In genomic region chrX:54063361-54063760, GRCh38 we compare ENCODE assay signal across 16 cellular contexts.
"Had no signal": no experiment of that assay in that cellular context is flagged by ENCODE, and none has a peak within 500 bp of the region (broad histone marks: within the 10 kb centered on the region; RNA-seq: fewer than 3 reads in every experiment).

No MANE protein-coding gene starts in this region.

- H3K9me3 ChIP-seq: heart left ventricle had no signal

- H3K4me3 ChIP-seq: coronary artery, dorsolateral prefrontal cortex, heart left ventricle, skin epidermis had no signal

- H3K27ac ChIP-seq: coronary artery, dorsolateral prefrontal cortex, heart left ventricle, skin epidermis had no signal

- DNase-seq: dorsolateral prefrontal cortex; effector CD8-positive, alpha-beta T cell; heart left ventricle; hippocampal formation; mesendoderm; naive thymus-derived CD4-positive, alpha-beta T cell; nephron progenitor cell; posterior cingulate gyrus; stimulated activated CD4-positive, alpha-beta T cell treated with anti-CD3 and anti-CD28 coated beads, Interleukin-2, amount 100 ng/mL, for 24 hours; stimulated activated CD4-positive, alpha-beta T cell treated with anti-CD3 and anti-CD28 coated beads, Interleukin-4, amount 100 ng/mL, for 4 hours; stimulated activated naive B cell treated with anti-CD40 and anti-IgM and Interleukin-4, amounts not matched to agents 10 μg/mL and 1 μg/mL and 100 μg/mL, for 72 hours had no signal

- H3K4me1 ChIP-seq: heart left ventricle had no signal

- H3K4me1 Mint-ChIP-seq: nephron progenitor cell; stimulated activated naive B cell treated with anti-CD40 and anti-IgM and Interleukin-4, amounts not matched to agents 10 μg/mL and 1 μg/mL and 100 μg/mL, for 72 hours had no signal

- H3K27me3 Mint-ChIP-seq: naive thymus-derived CD4-positive, alpha-beta T cell; stimulated activated naive B cell treated with anti-CD40 and anti-IgM and Interleukin-4, amounts not matched to agents 10 μg/mL and 1 μg/mL and 100 μg/mL, for 72 hours had no signal

- H3K27me3 ChIP-seq: heart left ventricle had no signal

- H3K4me3 Mint-ChIP-seq: naive thymus-derived CD4-positive, alpha-beta T cell; nephron progenitor cell; stimulated activated naive B cell treated with anti-CD40 and anti-IgM and Interleukin-4, amounts not matched to agents 10 μg/mL and 1 μg/mL and 100 μg/mL, for 72 hours had no signal

- ATAC-seq: esophagus mucosa; heart left ventricle; naive thymus-derived CD4-positive, alpha-beta T cell; sciatic nerve; stimulated activated naive B cell treated with anti-CD40 and anti-IgM and Interleukin-4, amounts not matched to agents 10 μg/mL and 1 μg/mL and 100 μg/mL, for 72 hours had no signal

- H3K36me3 ChIP-seq: heart left ventricle had no signal

- H3K9me3 Mint-ChIP-seq: naive thymus-derived CD4-positive, alpha-beta T cell; stimulated activated naive B cell treated with anti-CD40 and anti-IgM and Interleukin-4, amounts not matched to agents 10 μg/mL and 1 μg/mL and 100 μg/mL, for 72 hours had no signal

- H3K36me3 Mint-ChIP-seq: stimulated activated naive B cell treated with anti-CD40 and anti-IgM and Interleukin-4, amounts not matched to agents 10 μg/mL and 1 μg/mL and 100 μg/mL, for 72 hours had no signal

- H3K27ac Mint-ChIP-seq: nephron progenitor cell; stimulated activated naive B cell treated with anti-CD40 and anti-IgM and Interleukin-4, amounts not matched to agents 10 μg/mL and 1 μg/mL and 100 μg/mL, for 72 hours had no signal

- FAIRE-seq: frontal cortex had no signal
